Comparison of ENCODE assay signal across 13 cellular contexts in the genomic region with DNA sequence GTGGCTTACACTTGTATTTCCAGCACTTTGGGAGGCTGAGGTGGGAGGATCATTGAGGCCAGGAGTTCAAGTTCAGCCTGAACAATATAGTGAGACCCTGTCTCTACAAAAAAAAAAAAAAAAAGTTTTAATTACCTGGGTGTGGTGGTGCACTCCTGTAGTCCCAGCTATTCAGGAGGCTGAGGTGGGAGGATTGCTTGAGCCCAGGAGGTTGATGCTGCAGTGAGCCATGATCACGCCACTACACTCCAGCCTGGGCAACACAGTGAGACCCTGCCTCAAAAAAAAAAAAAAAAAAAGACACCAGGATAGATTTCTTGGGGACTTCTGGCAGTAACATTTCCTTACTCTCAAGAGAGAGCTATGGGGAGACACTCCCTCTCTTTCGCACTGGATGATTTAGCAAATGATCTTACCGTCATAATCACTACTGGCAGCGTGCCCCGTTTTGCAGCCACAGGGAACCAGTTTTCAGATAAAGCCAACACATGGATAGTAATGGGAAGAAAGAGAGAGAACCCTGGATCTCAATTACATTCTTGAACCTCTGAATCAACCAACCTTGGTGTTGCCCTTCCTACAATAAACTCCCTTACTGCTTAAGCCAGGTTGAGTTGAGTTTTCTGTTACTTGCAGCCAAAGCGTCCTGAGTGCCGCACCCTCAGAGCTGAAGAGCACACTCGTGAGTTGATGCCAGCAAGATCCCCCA. TPM values are rescaled to one million over a fixed set of nuclear protein-coding genes. Genes with fewer than 3 reads are reported as not detected.
DNase-seq lines count a peak whose midpoint lies in the region; ATAC-seq, FAIRE-seq and TF ChIP-seq lines count a peak whose summit lies in the region.
"Had no signal": no experiment of that assay in that cellular context is flagged by ENCODE, and none has a peak within 500 bp of the region (broad histone marks: within the 10 kb centered on the region; RNA-seq: fewer than 3 reads in every experiment).

No MANE protein-coding gene starts in this region.

- TF ChIP-seq RAD21 in K562 (CRISPR knock-in tag; conservative IDR thresholded peaks at IDR 0.05 in 1 of 2, IDR thresholded peaks at IDR 0.05 in 1 of 2) = no peak

- no peak for FAIRE-seq in K562 (lab: Jason Lieb, UNC)
- FAIRE-seq: A204.1 had no signal

- 0 out of 3 replicates have a peak overlapping the region, but pooled peaks have one; percentile 10 for H3K27ac ChIP-seq in K562 (ENCODE audit: extremely low read depth, low read depth, low read length)
- H3K27ac ChIP-seq: KMS-11, suprapubic skin had no signal

- POLR2A ChIA-PET in K562 (lab: Yijun Ruan, JAX) = interaction anchor here (0.5 to 1.9 kb wide), 3 partner anchors 8 to 61 kb away, joined by 3 to 7 read pairs (median 6); a partner anchor contains a TSS

- TF ChIP-seq CTCF in K562 (IDR thresholded peaks at IDR 0.05 in 2 of 3, conservative IDR thresholded peaks at IDR 0.05 in 1 of 3; ENCODE audit: insufficient read depth in 2 of 3, low read depth in 1 of 3, low read length in 3 of 3) (no peak), mucosa of descending colon (IDR thresholded peaks at IDR 0.05) (no peak)

- no peaks in the 10 kb centered on the region for H3K27me3 ChIP-seq in K562 (ENCODE audit: control insufficient read depth in 2 of 2, insufficient read depth in 2 of 2, low read length in 2 of 2)
- H3K27me3 ChIP-seq: suprapubic skin had no signal

- in situ Hi-C loops in K562 (cut with MboI) = no loop called here

- no peaks in the 10 kb centered on the region for H3K79me2 ChIP-seq in K562 (ENCODE audit: control insufficient read depth, insufficient read depth, low read length)

- no peaks in the 10 kb centered on the region for H4K20me1 ChIP-seq in K562 (replicated peaks; ENCODE audit: control insufficient read depth, insufficient read depth, low read length)

- DNase-seq in NCI-H2107 treated with DMSO at 0.1 percent for 48 hours (lab: John Stamatoyannopoulos, UW; ENCODE audit: unreplicated experiment) (peak; percentile 29), NCI-H2107 (lab: John Stamatoyannopoulos, UW) (no peak), NCI-H146 (lab: John Stamatoyannopoulos, UW) (peak; percentile 49), K562 (ENCODE audit: extremely low read depth in 1 of 4, low spot score in 3 of 4) (no peak), mucosa of descending colon (peak in 2 of 3 donors; percentile 74 to 81), NCI-H1417 (lab: John Stamatoyannopoulos, UW) (no peak), UCSD-AML1 (lab: John Stamatoyannopoulos, UW; ENCODE audit: unreplicated experiment) (no peak), SW480 (ENCODE audit: low spot score) (no peak)
- DNase-seq: NCI-H526, SK-N-SH had no signal

- H3K9ac ChIP-seq in K562 (ENCODE audit: insufficient read depth in 1 of 2, low read depth in 2 of 2, low read length in 2 of 2) = peak overlapping the region in 1 of 2 experiments; percentile 11; a peak in 1 of 4 replicates
- H3K9ac ChIP-seq: KMS-11, SK-N-SH had no signal

- ATAC-seq in K562 = peak; percentile 36; the same call in 2 of the 3 replicates
- peak; percentile 81 for ATAC-seq in mucosa of descending colon

- H3K4me2 ChIP-seq in K562 (ENCODE audit: insufficient read depth, low read length) = peak overlapping the region; percentile 39; the same call in 1 of the 2 replicates
- H3K4me2 ChIP-seq: KMS-11, SK-N-SH had no signal

- WGBS in K562 (ENCODE audit: insufficient coverage, low coverage, missing lambda C conversion rate) = 35% methylated on average over 6 of the region's 8 CpGs

- peak overlapping the region; percentile 76 for H2AFZ ChIP-seq in K562 (ENCODE audit: low read depth, low read length)

- TF ChIP-seq POLR2A in K562 (conservative IDR thresholded peaks at IDR 0.05) = no peak

- no TSS peak for BruUV-seq in K562 (replicated peaks; lab: Mats Ljungman, UMichigan)

- intact Hi-C loops in K562 (cut with micrococcal nuclease) = no loop called here
- intact Hi-C loops in mucosa of descending colon (cut with DNase I, micrococcal nuclease) = no loop called here

- H3K4me1 ChIP-seq in K562 (replicated peaks in 1 of 2; ENCODE audit: control insufficient read depth in 2 of 2, insufficient read depth in 2 of 2, low read length in 2 of 2) (peaks cover 4 to 11% of the 10 kb centered on the region in 2 experiments; a peak in 4 of 5 replicates), mucosa of descending colon (ENCODE audit: low read depth) (no peaks in the 10 kb centered on the region)

- H3K9me1 ChIP-seq in K562 (ENCODE audit: control insufficient read depth, insufficient read depth, low read length) = no peaks in the 10 kb centered on the region

- H3K4me3 ChIP-seq in K562 (no peak overlapping the region), mucosa of descending colon (no peak overlapping the region)
- H3K4me3 ChIP-seq: suprapubic skin had no signal

- H3K9me3 ChIP-seq in K562 (replicated peaks; ENCODE audit: control insufficient read depth, insufficient read depth, low read depth, low read length) (no peaks in the 10 kb centered on the region), mucosa of descending colon (no peaks in the 10 kb centered on the region)
- H3K9me3 ChIP-seq: SK-N-SH, suprapubic skin had no signal

- CTCF ChIA-PET in K562 (lab: Yijun Ruan, JAX; ENCODE audit: low intra/inter-chr PET ratio) = interaction anchor here (0.6 kb wide), 1 partner anchor 14 kb away, joined by 3 read pairs; no protein-coding TSS in a partner anchor

- no peaks in the 10 kb centered on the region for H3K36me3 ChIP-seq in K562 (ENCODE audit: control insufficient read depth, insufficient read depth, low read length)
- no peaks in the 10 kb centered on the region for H3K36me3 ChIP-seq in mucosa of descending colon (ENCODE audit: low read depth)
- H3K36me3 ChIP-seq: suprapubic skin had no signal

- no peak for TF ChIP-seq EP300 in K562 (IDR thresholded peaks at IDR 0.05; ENCODE audit: low read length)

TF ChIP-seq in K562, 482 proteins besides CTCF, POLR2A, EP300 and RAD21 (continues in another document):
- TF ChIP-seq SMARCA5 (IDR thresholded peaks at IDR 0.05) (0 out of 2 replicates have a peak, but pooled peaks have one; percentile 52), ZNF354B (CRISPR knock-in tag; IDR thresholded peaks at IDR 0.05) (no peak), NCOA2 (IDR thresholded peaks at IDR 0.05; ENCODE audit: partially characterized antibody in 2 of 2) (no peak), ZNF121 (CRISPR knock-in tag; conservative IDR thresholded peaks at IDR 0.05) (peak; percentile 98), ASH1L (IDR thresholded peaks at IDR 0.05; ENCODE audit: borderline replicate concordance, low read depth, partially characterized antibody) (no peak), YBX1 (IDR thresholded peaks at IDR 0.05) (no peak), ZNF766 (CRISPR knock-in tag; conservative IDR thresholded peaks at IDR 0.05) (no peak), TARDBP (IDR thresholded peaks at IDR 0.05) (no peak), ATF7 (IDR thresholded peaks at IDR 0.05) (0 out of 2 replicates have a peak, but pooled peaks have one; percentile 11), NCOA6 (IDR thresholded peaks at IDR 0.05) (no peak), ILK (tag; IDR thresholded peaks at IDR 0.05; ENCODE audit: borderline replicate concordance, low read depth) (no peak), ZNF589 (CRISPR knock-in tag; IDR thresholded peaks at IDR 0.05; ENCODE audit: low read depth) (0 out of 2 replicates have a peak, but pooled peaks have one; percentile 32), BCOR (IDR thresholded peaks at IDR 0.05) (peak; percentile 53; the same call in 1 of the 2 replicates), ATF1 (CRISPR knock-in tag; IDR thresholded peaks at IDR 0.05) (no peak), ATF1 (tag; IDR thresholded peaks at IDR 0.05) (0 out of 2 replicates have a peak, but pooled peaks have one; percentile 20)

RNA-seq across cellular contexts. Expression of a gene that starts 18.1 kb away (rescaled TPM):
- 39.8 and 48.2 TPM in 2 replicates for total RNA-seq in K562 (2011; cell fraction: chromatin; rRNA removed; ENCODE audit: low replicate concordance)
- total RNA-seq in K562 (2011; cell fraction: nucleolus; rRNA removed) = 25.1 and 26.7 TPM in 2 replicates
- total RNA-seq in K562 (2011; cell fraction: nucleoplasm; rRNA removed) = 44.3 and 59.5 TPM in 2 replicates
- total RNA-seq in K562 (2014; rRNA removed) (56.4 and 69.8 TPM in 2 replicates), K562 (2014; rRNA removed; fragmentation: Illumina TruSeq; extraction: Trizol) (44.5 and 49.4 TPM in 2 replicates), K562 (2015; rRNA removed; fragmentation: Illumina TruSeq; extraction: Trizol) (58.5 and 58.9 TPM in 2 replicates), K562 (2021) (71.9 and 80.4 TPM in 2 replicates), mucosa of descending colon (10 to 100 TPM; 33.2 to 35.1 (median 33.4) TPM)
- polyA plus RNA-seq in K562 (2011; rRNA removed) (31.5 and 53.1 TPM in 2 replicates), K562 (2014; fragmentation: Illumina TruSeq; extraction: Trizol) (85.3 and 88.7 TPM in 2 replicates), K562 (2014; fragmentation: Nextera tagmentation; extraction: Ambion mirVana) (10 to 100 TPM; 11.0 to 15.7 TPM), K562 (2014; rRNA removed) (52.5 and 54.0 TPM in 2 replicates)
- polyA plus RNA-seq in K562 (2011; cell fraction: cytosol; rRNA removed) = 38.3 and 62.4 TPM in 2 replicates
- polyA plus RNA-seq in K562 (2011; cell fraction: nucleus; rRNA removed) = 50.2 and 94.2 TPM in 2 replicates
- 56.3 and 67.9 TPM in 2 replicates for polyA plus RNA-seq in K562 (2012)
- polyA minus RNA-seq in K562 (2011; rRNA and poly(A)+ RNA removed) = 40.7 and 49.1 TPM in 2 replicates
- polyA minus RNA-seq in K562 (2011; cell fraction: cytosol; rRNA and poly(A)+ RNA removed) = 25.5 and 37.9 TPM in 2 replicates
- 13.3 and 26.4 TPM in 2 replicates for polyA minus RNA-seq in K562 (2011; cell fraction: nucleus; rRNA and poly(A)+ RNA removed)

Comparison
In these comparisons a context has a peak if more than half of its experiments do, and no peak if none do; other contexts are left out.
1. DNase-seq: peak in NCI-H2107 treated with DMSO at 0.1 percent for 48 hours (single experiment), NCI-H146 (single experiment) and mucosa of descending colon (2 of 3); none in NCI-H2107 (single experiment), K562 (0 of 4), NCI-H1417 (0 of 3), UCSD-AML1 (single experiment) and SW480 (single experiment).